2 cellular contexts compared by ENCODE assay signal in the genomic region with DNA sequence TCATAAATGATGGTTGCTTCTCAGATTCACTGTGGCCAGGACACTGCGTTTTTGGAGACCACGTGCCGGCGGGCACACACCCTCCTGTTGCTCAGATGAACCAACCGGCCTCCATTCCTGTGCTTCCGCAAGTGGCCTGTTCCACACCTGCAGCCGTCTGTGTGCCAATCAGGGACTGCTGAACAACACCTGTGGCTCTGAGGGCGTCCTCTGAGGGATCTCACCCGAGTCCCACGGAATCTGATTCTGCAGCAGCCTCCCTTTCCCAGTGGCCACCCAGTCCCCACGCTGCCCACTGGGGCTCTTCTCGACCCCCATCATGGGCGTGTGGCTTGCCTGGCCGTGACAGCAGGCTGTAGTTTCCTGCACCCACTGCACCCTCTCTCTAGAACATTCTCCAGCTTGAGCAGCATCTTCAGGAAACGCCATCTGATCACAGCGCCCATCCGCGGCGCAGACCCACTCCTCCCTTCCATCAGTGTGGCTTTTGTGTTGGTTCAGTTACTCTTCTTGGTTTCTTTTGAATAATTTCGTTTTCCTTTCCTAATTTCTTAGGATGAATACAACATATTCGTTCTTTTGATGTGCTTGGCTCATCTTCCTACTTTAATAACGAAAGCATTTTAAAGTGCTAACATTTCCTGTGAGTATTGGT.
TF ChIP-seq lines count a peak whose summit lies in the region.

No MANE protein-coding gene starts in this region.

TF ChIP-seq in A549, 52 proteins besides CTCF, POLR2A, EP300 and RAD21 (continued from another document):
- TF ChIP-seq, protein P1, sequence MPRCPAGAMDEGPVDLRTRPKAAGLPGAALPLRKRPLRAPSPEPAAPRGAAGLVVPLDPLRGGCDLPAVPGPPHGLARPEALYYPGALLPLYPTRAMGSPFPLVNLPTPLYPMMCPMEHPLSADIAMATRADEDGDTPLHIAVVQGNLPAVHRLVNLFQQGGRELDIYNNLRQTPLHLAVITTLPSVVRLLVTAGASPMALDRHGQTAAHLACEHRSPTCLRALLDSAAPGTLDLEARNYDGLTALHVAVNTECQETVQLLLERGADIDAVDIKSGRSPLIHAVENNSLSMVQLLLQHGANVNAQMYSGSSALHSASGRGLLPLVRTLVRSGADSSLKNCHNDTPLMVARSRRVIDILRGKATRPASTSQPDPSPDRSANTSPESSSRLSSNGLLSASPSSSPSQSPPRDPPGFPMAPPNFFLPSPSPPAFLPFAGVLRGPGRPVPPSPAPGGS (IDR thresholded peaks at IDR 0.05), result no peak
- TF ChIP-seq EHF (CRISPR knock-in tag; IDR thresholded peaks at IDR 0.05) (no peak), FOSL2 (IDR thresholded peaks at IDR 0.05) (no peak), FOSL2 (CRISPR knock-in tag; IDR thresholded peaks at IDR 0.05) (no peak)

TF ChIP-seq in K562, 482 proteins besides CTCF, POLR2A, EP300 and RAD21 (continued from another document):
- TF ChIP-seq, protein P2, sequence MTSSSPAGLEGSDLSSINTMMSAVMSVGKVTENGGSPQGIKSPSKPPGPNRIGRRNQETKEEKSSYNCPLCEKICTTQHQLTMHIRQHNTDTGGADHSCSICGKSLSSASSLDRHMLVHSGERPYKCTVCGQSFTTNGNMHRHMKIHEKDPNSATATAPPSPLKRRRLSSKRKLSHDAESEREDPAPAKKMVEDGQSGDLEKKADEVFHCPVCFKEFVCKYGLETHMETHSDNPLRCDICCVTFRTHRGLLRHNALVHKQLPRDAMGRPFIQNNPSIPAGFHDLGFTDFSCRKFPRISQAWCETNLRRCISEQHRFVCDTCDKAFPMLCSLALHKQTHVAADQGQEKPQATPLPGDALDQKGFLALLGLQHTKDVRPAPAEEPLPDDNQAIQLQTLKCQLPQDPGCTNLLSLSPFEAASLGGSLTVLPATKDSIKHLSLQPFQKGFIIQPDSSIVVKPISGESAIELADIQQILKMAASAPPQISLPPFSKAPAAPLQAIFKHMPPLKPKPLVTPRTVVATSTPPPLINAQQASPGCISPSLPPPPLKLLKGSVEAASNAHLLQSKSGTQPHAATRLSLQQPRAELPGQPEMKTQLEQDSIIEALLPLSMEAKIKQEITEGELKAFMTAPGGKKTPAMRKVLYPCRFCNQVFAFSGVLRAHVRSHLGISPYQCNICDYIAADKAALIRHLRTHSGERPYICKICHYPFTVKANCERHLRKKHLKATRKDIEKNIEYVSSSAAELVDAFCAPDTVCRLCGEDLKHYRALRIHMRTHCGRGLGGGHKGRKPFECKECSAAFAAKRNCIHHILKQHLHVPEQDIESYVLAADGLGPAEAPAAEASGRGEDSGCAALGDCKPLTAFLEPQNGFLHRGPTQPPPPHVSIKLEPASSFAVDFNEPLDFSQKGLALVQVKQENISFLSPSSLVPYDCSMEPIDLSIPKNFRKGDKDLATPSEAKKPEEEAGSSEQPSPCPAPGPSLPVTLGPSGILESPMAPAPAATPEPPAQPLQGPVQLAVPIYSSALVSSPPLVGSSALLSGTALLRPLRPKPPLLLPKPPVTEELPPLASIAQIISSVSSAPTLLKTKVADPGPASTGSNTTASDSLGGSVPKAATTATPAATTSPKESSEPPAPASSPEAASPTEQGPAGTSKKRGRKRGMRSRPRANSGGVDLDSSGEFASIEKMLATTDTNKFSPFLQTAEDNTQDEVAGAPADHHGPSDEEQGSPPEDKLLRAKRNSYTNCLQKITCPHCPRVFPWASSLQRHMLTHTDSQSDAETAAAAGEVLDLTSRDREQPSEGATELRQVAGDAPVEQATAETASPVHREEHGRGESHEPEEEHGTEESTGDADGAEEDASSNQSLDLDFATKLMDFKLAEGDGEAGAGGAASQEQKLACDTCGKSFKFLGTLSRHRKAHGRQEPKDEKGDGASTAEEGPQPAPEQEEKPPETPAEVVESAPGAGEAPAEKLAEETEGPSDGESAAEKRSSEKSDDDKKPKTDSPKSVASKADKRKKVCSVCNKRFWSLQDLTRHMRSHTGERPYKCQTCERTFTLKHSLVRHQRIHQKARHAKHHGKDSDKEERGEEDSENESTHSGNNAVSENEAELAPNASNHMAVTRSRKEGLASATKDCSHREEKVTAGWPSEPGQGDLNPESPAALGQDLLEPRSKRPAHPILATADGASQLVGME (CRISPR knock-in tag; IDR thresholded peaks at IDR 0.05), result no peak
- TF ChIP-seq BMI1 (IDR thresholded peaks at IDR 0.05; ENCODE audit: low read length) (0 out of 2 replicates have a peak, but pooled peaks have one; percentile 57), CBX2 (IDR thresholded peaks at IDR 0.05; ENCODE audit: insufficient read depth, low read length, poor library complexity, severe bottlenecking) (peak; percentile 65), ZFP36 (IDR thresholded peaks at IDR 0.05; ENCODE audit: low read depth, low read length, partially characterized antibody) (peak; percentile 60), BDP1 (IDR thresholded peaks at IDR 0.05; ENCODE audit: insufficient read depth, insufficient read length) (no peak)
- TF ChIP-seq, protein P3, sequence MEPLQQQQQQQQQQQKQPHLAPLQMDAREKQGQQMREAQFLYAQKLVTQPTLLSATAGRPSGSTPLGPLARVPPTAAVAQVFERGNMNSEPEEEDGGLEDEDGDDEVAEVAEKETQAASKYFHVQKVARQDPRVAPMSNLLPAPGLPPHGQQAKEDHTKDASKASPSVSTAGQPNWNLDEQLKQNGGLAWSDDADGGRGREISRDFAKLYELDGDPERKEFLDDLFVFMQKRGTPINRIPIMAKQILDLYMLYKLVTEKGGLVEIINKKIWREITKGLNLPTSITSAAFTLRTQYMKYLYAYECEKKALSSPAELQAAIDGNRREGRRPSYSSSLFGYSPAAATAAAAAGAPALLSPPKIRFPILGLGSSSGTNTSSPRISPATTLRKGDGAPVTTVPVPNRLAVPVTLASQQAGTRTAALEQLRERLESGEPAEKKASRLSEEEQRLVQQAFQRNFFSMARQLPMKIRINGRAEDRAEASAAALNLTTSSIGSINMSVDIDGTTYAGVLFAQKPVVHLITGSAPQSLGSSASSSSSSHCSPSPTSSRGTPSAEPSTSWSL (CRISPR knock-in tag; IDR thresholded peaks at IDR 0.05; ENCODE audit: borderline replicate concordance), result no peak
- TF ChIP-seq, protein P4, sequence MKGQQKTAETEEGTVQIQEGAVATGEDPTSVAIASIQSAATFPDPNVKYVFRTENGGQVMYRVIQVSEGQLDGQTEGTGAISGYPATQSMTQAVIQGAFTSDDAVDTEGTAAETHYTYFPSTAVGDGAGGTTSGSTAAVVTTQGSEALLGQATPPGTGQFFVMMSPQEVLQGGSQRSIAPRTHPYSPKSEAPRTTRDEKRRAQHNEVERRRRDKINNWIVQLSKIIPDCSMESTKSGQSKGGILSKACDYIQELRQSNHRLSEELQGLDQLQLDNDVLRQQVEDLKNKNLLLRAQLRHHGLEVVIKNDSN (CRISPR knock-in tag; IDR thresholded peaks at IDR 0.05), result 0 out of 2 replicates have a peak, but pooled peaks have one; percentile 22
